Comparison of ENCODE assay signal across 24 cellular contexts in the genomic region with DNA sequence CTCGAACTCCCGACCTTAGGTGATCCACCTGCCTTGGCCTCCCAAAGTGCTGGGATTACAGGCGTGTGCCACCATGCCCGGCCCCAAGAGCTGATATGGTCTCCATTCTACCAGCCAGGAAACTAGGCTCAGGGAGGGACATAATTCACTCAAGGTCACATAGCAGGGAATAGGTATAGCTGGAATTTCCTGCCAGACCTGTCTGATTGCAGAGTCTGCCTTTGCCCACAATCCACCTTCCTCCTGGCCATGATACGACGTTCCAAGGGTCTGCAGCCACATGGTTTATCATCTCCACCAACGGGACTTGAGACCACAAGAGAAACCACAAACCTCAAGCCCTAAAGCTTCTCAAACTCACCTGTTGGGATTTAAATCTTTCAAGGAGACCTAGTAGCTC. TPM values are rescaled to one million over a fixed set of nuclear protein-coding genes. Genes with fewer than 3 reads are reported as not detected.
DNase-seq lines count a peak whose midpoint lies in the region; ATAC-seq and TF ChIP-seq lines count a peak whose summit lies in the region.
"Had no signal": no experiment of that assay in that cellular context is flagged by ENCODE, and none has a peak within 500 bp of the region (broad histone marks: within the 10 kb centered on the region; RNA-seq: fewer than 3 reads in every experiment).

No MANE protein-coding gene starts in this region.

- peaks cover 36% of the 10 kb centered on the region for H3K27me3 ChIP-seq in osteoblast (ENCODE audit: insufficient read depth, low read length)

- no peak for ATAC-seq in stimulated activated naive CD8-positive, alpha-beta T cell treated with anti-CD3 and anti-CD28 coated beads, Interleukin-15, Interleukin-2, amounts not matched to agents 100 U/mL and 50 U/mL, for 24 hours
- ATAC-seq: CD8-positive, alpha-beta T cell had no signal

- H3K27ac ChIP-seq in epithelial cell of prostate, result no peak overlapping the region
- H3K27ac ChIP-seq in osteoblast (ENCODE audit: low read depth, low read length), result no peak overlapping the region

- H3K36me3 Mint-ChIP-seq in stimulated activated naive CD8-positive, alpha-beta T cell treated with anti-CD3 and anti-CD28 coated beads, Interleukin-15, Interleukin-2, amounts not matched to agents 100 ng/mL and 50 ng/mL, for 24 hours (ENCODE audit: low read depth), result no peaks in the 10 kb centered on the region
- no peaks in the 10 kb centered on the region for H3K36me3 Mint-ChIP-seq in chondrocyte (ENCODE audit: low read depth)
- no peaks in the 10 kb centered on the region for H3K36me3 Mint-ChIP-seq in activated T-cell treated with anti-CD3 and anti-CD28 coated beads, Interleukin-2, amount 50 U/mL, for 24 hours (ENCODE audit: low read depth)
- H3K36me3 Mint-ChIP-seq: CD8-positive, alpha-beta T cell; IgD-negative memory B cell had no signal

- no peaks in the 10 kb centered on the region for H4K20me1 ChIP-seq in osteoblast (ENCODE audit: insufficient read depth, low read length)

- peaks cover 47% of the 10 kb centered on the region for H3K27me3 Mint-ChIP-seq in stimulated activated naive CD8-positive, alpha-beta T cell treated with anti-CD3 and anti-CD28 coated beads, Interleukin-15, Interleukin-2, amounts not matched to agents 100 ng/mL and 50 ng/mL, for 24 hours
- peaks cover 40% of the 10 kb centered on the region for H3K27me3 Mint-ChIP-seq in chondrocyte (ENCODE audit: low read depth)
- peaks cover 61% of the 10 kb centered on the region for H3K27me3 Mint-ChIP-seq in activated T-cell treated with anti-CD3 and anti-CD28 coated beads, Interleukin-2, amount 50 U/mL, for 24 hours

- no peak overlapping the region for H3K4me3 ChIP-seq in osteoblast (ENCODE audit: insufficient read depth, low read length)

- peak overlapping the region; percentile 2 for H3K27ac Mint-ChIP-seq in stimulated activated naive CD8-positive, alpha-beta T cell treated with anti-CD3 and anti-CD28 coated beads, Interleukin-15, Interleukin-2, amounts not matched to agents 100 ng/mL and 50 ng/mL, for 24 hours
- no peak overlapping the region for H3K27ac Mint-ChIP-seq in chondrocyte (ENCODE audit: unreplicated experiment)
- H3K27ac Mint-ChIP-seq in activated T-cell treated with anti-CD3 and anti-CD28 coated beads, Interleukin-2, amount 50 U/mL, for 24 hours, result no peak overlapping the region
- H3K27ac Mint-ChIP-seq: CD8-positive, alpha-beta T cell; IgD-negative memory B cell had no signal

- TF ChIP-seq CTCF in osteoblast (IDR thresholded peaks at IDR 0.05; ENCODE audit: extremely low read depth, low read depth, low read length), result no peak
- TF ChIP-seq CTCF in chondrocyte (IDR thresholded peaks at IDR 0.05), result no peak

- H2AFZ ChIP-seq in osteoblast (ENCODE audit: low read length), result no peak overlapping the region

- H3K4me1 Mint-ChIP-seq in stimulated activated naive CD8-positive, alpha-beta T cell treated with anti-CD3 and anti-CD28 coated beads, Interleukin-15, Interleukin-2, amounts not matched to agents 100 ng/mL and 50 ng/mL, for 24 hours (ENCODE audit: low read depth), result no peaks in the 10 kb centered on the region
- peaks cover 6% of the 10 kb centered on the region for H3K4me1 Mint-ChIP-seq in chondrocyte (ENCODE audit: low read depth)
- no peaks in the 10 kb centered on the region for H3K4me1 Mint-ChIP-seq in activated T-cell treated with anti-CD3 and anti-CD28 coated beads, Interleukin-2, amount 50 U/mL, for 24 hours (ENCODE audit: low read depth)
- H3K4me1 Mint-ChIP-seq: IgD-negative memory B cell had no signal

- no peak overlapping the region for H3K4me3 Mint-ChIP-seq in stimulated activated naive CD8-positive, alpha-beta T cell treated with anti-CD3 and anti-CD28 coated beads, Interleukin-15, Interleukin-2, amounts not matched to agents 100 ng/mL and 50 ng/mL, for 24 hours
- H3K4me3 Mint-ChIP-seq in chondrocyte (ENCODE audit: unreplicated experiment), result no peak overlapping the region
- H3K4me3 Mint-ChIP-seq in activated T-cell treated with anti-CD3 and anti-CD28 coated beads, Interleukin-2, amount 50 U/mL, for 24 hours, result no peak overlapping the region
- H3K4me3 Mint-ChIP-seq: CD8-positive, alpha-beta T cell; IgD-negative memory B cell had no signal

- no peaks in the 10 kb centered on the region for H3K4me1 ChIP-seq in osteoblast (ENCODE audit: insufficient read depth, low read length)

- H3K79me2 ChIP-seq in osteoblast (ENCODE audit: insufficient read depth, low read length), result no peaks in the 10 kb centered on the region

- H3K9me3 ChIP-seq in osteoblast (ENCODE audit: low read depth, low read length), result peaks cover 5% of the 10 kb centered on the region

- H3K36me3 ChIP-seq in osteoblast (ENCODE audit: insufficient read depth, low read length), result no peaks in the 10 kb centered on the region

- DNase-seq in stimulated activated naive CD8-positive, alpha-beta T cell treated with anti-CD3 and anti-CD28 coated beads, Interleukin-15, Interleukin-2, amounts not matched to agents 100 U/mL and 50 U/mL, for 24 hours, result no peak
- DNase-seq in epithelial cell of prostate (ENCODE audit: low read depth, low spot score) (peak; percentile 3), osteoblast (ENCODE audit: insufficient read length, low spot score, missing footprints) (peak; percentile 39), chondrocyte (ENCODE audit: low spot score) (no peak), activated T-cell treated with anti-CD3 and anti-CD28 coated beads for 4 hours (no peak)
- DNase-seq in activated T-cell treated with anti-CD3 and anti-CD28 coated beads, Interleukin-2, amount 50 U/mL, for 24 hours, result no peak
- DNase-seq: AML-193; C1 segment of cervical spinal cord; CD8-positive, alpha-beta T cell; DMS153; GDM1; Karpas-422; MV-4-11; NCI-H1694; NCI-H446; NCI-H526; SHP77 had no signal

- no peaks in the 10 kb centered on the region for H3K9me3 Mint-ChIP-seq in stimulated activated naive CD8-positive, alpha-beta T cell treated with anti-CD3 and anti-CD28 coated beads, Interleukin-15, Interleukin-2, amounts not matched to agents 100 ng/mL and 50 ng/mL, for 24 hours
- peaks cover 2% of the 10 kb centered on the region for H3K9me3 Mint-ChIP-seq in chondrocyte (ENCODE audit: low read depth)
- H3K9me3 Mint-ChIP-seq in activated T-cell treated with anti-CD3 and anti-CD28 coated beads, Interleukin-2, amount 50 U/mL, for 24 hours, result no peaks in the 10 kb centered on the region

- H3K4me2 ChIP-seq in osteoblast (ENCODE audit: insufficient read depth, low read length), result no peak overlapping the region

RNA-seq across cellular contexts. Expression of a gene that starts 32.0 kb away (rescaled TPM):
- not detected in 2 replicates for total RNA-seq in osteoblast
- not detected in 3 replicates for total RNA-seq in chondrocyte
- total RNA-seq: A172; CD8-positive, alpha-beta T cell; Daoy; H4; M059J; OCI-LY7 had no signal

Comparison
In these comparisons a context has a peak if more than half of its experiments do, and no peak if none do; other contexts are left out.
1. DNase-seq: peak in epithelial cell of prostate (single experiment) and osteoblast (single experiment); none in stimulated activated naive CD8-positive, alpha-beta T cell treated with anti-CD3 and anti-CD28 coated beads, Interleukin-15, Interleukin-2, amounts not matched to agents 100 U/mL and 50 U/mL, for 24 hours (single experiment), chondrocyte (single experiment), activated T-cell treated with anti-CD3 and anti-CD28 coated beads for 4 hours (single experiment) and activated T-cell treated with anti-CD3 and anti-CD28 coated beads, Interleukin-2, amount 50 U/mL, for 24 hours (single experiment).